1 cellular context compared by ENCODE assay signal in genomic region chr12:49649892-49650291, GRCh38.
A peak's percentile ranks its signal among the peaks of the same experiment; 100 is the strongest.
TF ChIP-seq lines count a peak whose summit lies in the region.

No MANE protein-coding gene starts in this region.

TF ChIP-seq in K562, 482 proteins besides CTCF, POLR2A, EP300 and RAD21:
- TF ChIP-seq, protein P1, sequence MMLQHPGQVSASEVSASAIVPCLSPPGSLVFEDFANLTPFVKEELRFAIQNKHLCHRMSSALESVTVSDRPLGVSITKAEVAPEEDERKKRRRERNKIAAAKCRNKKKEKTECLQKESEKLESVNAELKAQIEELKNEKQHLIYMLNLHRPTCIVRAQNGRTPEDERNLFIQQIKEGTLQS (IDR thresholded peaks at IDR 0.05), result peak; percentile 33; the same call in 1 of the 2 replicates
- TF ChIP-seq, protein P1 (CRISPR knock-in tag; conservative IDR thresholded peaks at IDR 0.05), result no peak
- TF ChIP-seq CEBPG (CRISPR knock-in tag; IDR thresholded peaks at IDR 0.05) (no peak), CEBPG (tag; conservative IDR thresholded peaks at IDR 0.05 in 1 of 2, IDR thresholded peaks at IDR 0.05 in 1 of 2) (peak in 1 of 2 experiments; percentile 36; a peak in 1 of 4 replicates), RCOR1 (IDR thresholded peaks at IDR 0.05; ENCODE audit: borderline replicate concordance in 1 of 2, low read depth in 2 of 2, low read length in 2 of 2) (no peak)
